In genomic region chr1:224897928-224898327, GRCh38 we compare ENCODE assay signal across 35 cellular contexts. TPM values are rescaled to one million over a fixed set of nuclear protein-coding genes. Genes with fewer than 3 reads are reported as not detected.
"Had no signal": no experiment of that assay in that cellular context is flagged by ENCODE, and none has a peak within 500 bp of the region (broad histone marks: within the 10 kb centered on the region; RNA-seq: fewer than 3 reads in every experiment).

No MANE protein-coding gene starts in this region.

- DNase-seq: Karpas-422, Kasumi-1, MG63, MM.1S, MV-4-11, NCI-H1048, NCI-H1092, NCI-H1092 treated with DMSO at 0.1 percent for 48 hours, NCI-H1105, NCI-H1105 treated with DMSO at 0.1 percent for 48 hours, NCI-H1417, NCI-H1417 treated with DMSO at 0.1 percent for 48 hours, NCI-H1436, NCI-H1436 treated with DMSO at 0.1 percent for 48 hours, NCI-H146, NCI-H1694, NCI-H1694 treated with DMSO at 0.1 percent for 48 hours, NCI-H187, NCI-H187 treated with DMSO at 0.1 percent for 48 hours, NCI-H1930, NCI-H2029, NCI-H2029 treated with DMSO at 0.1 percent for 48 hours, NCI-H2081, NCI-H2081 treated with DMSO at 0.1 percent for 48 hours, NCI-H2107, NCI-H2171, NCI-H2171 treated with DMSO at 0.1 percent for 48 hours, NCI-H2227 treated with DMSO at 0.1 percent for 48 hours, NCI-H226, NCI-H345, NCI-H446, NCI-H446 treated with DMSO at 0.1 percent for 48 hours, NCI-H510A, NCI-H510A treated with DMSO at 0.1 percent for 48 hours had no signal

- H3K36me3 ChIP-seq: MG63 had no signal

- H3K4me3 ChIP-seq: MG63 had no signal

- H3K9me3 ChIP-seq: MG63 had no signal

RNA-seq across cellular contexts. Expression of gene DNAH14, which starts 31.5 kb away (rescaled TPM):
- total RNA-seq: M059J had no signal
